ENCODE assay signal across 17 cellular contexts in genomic region chr14:101839661-101840060, GRCh38.
DNase-seq lines count a peak whose midpoint lies in the region; ATAC-seq, FAIRE-seq and TF ChIP-seq lines count a peak whose summit lies in the region.
"Had no signal": no experiment of that assay in that cellular context is flagged by ENCODE, and none has a peak within 500 bp of the region (broad histone marks: within the 10 kb centered on the region; RNA-seq: fewer than 3 reads in every experiment).

No MANE protein-coding gene starts in this region.

- TF ChIP-seq CTCF in OCI-LY3 (IDR thresholded peaks at IDR 0.05; ENCODE audit: low read depth, low read length) (no peak), MM.1S (IDR thresholded peaks at IDR 0.05; ENCODE audit: low read length) (no peak), right atrium auricular region (IDR thresholded peaks at IDR 0.05) (no peak)

- H3K9ac ChIP-seq in OCI-LY3 (ENCODE audit: low read length) (peak overlapping the region; percentile 23; the same call in 1 of the 2 replicates), MM.1S (ENCODE audit: low read length) (no peak overlapping the region)

- H3F3A ChIP-seq in MM.1S (ENCODE audit: insufficient read depth, low read length), result peaks cover 3% of the 10 kb centered on the region; the same call in 1 of the 2 replicates

- H3K79me2 ChIP-seq in OCI-LY3 (ENCODE audit: low read length) (peaks cover 56% of the 10 kb centered on the region), MM.1S (ENCODE audit: low read length) (peaks cover 69% of the 10 kb centered on the region)

- H3K4me2 ChIP-seq in OCI-LY3 (ENCODE audit: low read length) (peak overlapping the region; percentile 68), MM.1S (ENCODE audit: low read depth, low read length) (no peak overlapping the region)
- H3K4me2 ChIP-seq: PC-9 had no signal

- no peaks in the 10 kb centered on the region for H3K9me3 Mint-ChIP-seq in activated naive CD4-positive, alpha-beta T cell treated with anti-CD3 and anti-CD28 coated beads for 36 hours
- H3K9me3 Mint-ChIP-seq in dendritic cell treated with granulocyte-macrophage colony-stimulating factor and Interleukin-4, amounts not matched to agents 40 ng/mL and 50 ng/mL, for 4 days, result no peaks in the 10 kb centered on the region
- no peaks in the 10 kb centered on the region for H3K9me3 Mint-ChIP-seq in stimulated activated memory B cell treated with anti-CD40 and anti-IgM and Interleukin-4, amounts not matched to agents 10 μg/mL and 1 μg/mL and 100 μg/mL, for 72 hours

- peaks cover 12% of the 10 kb centered on the region for H3K36me3 Mint-ChIP-seq in activated naive CD4-positive, alpha-beta T cell treated with anti-CD3 and anti-CD28 coated beads for 36 hours (ENCODE audit: low read depth)
- peaks cover 70% of the 10 kb centered on the region for H3K36me3 Mint-ChIP-seq in dendritic cell treated with granulocyte-macrophage colony-stimulating factor and Interleukin-4, amounts not matched to agents 40 ng/mL and 50 ng/mL, for 4 days (ENCODE audit: low read depth)
- peaks cover 15% of the 10 kb centered on the region for H3K36me3 Mint-ChIP-seq in stimulated activated memory B cell treated with anti-CD40 and anti-IgM and Interleukin-4, amounts not matched to agents 10 μg/mL and 1 μg/mL and 100 μg/mL, for 72 hours

- peak overlapping the region; percentile 32 for H3K27ac ChIP-seq in OCI-LY3 (ENCODE audit: low read length)
- H3K27ac ChIP-seq in MM.1S (ENCODE audit: low read length), result no peak overlapping the region
- no peak overlapping the region for H3K27ac ChIP-seq in right atrium auricular region
- H3K27ac ChIP-seq: cardiac muscle cell, PC-9 had no signal

- H3K4me3 ChIP-seq in OCI-LY3 (ENCODE audit: low read length) (peak overlapping the region; percentile 15; the same call in 1 of the 2 replicates), MM.1S (ENCODE audit: low read length) (no peak overlapping the region), right atrium auricular region (no peak overlapping the region)
- H3K4me3 ChIP-seq: cardiac muscle cell, PC-9 had no signal

- H3K4me3 Mint-ChIP-seq in activated naive CD4-positive, alpha-beta T cell treated with anti-CD3 and anti-CD28 coated beads for 36 hours, result no peak overlapping the region
- no peak overlapping the region for H3K4me3 Mint-ChIP-seq in dendritic cell treated with granulocyte-macrophage colony-stimulating factor and Interleukin-4, amounts not matched to agents 40 ng/mL and 50 ng/mL, for 4 days
- peak overlapping the region; percentile 67 for H3K4me3 Mint-ChIP-seq in stimulated activated memory B cell treated with anti-CD40 and anti-IgM and Interleukin-4, amounts not matched to agents 10 μg/mL and 1 μg/mL and 100 μg/mL, for 72 hours

- DNase-seq in activated naive CD4-positive, alpha-beta T cell treated with anti-CD3 and anti-CD28 coated beads for 36 hours, result no peak
- no peak for DNase-seq in activated naive CD4-positive, alpha-beta T cell treated with Interleukin-2 at 50 U/mL for 16 hours
- DNase-seq in frontal cortex (ENCODE audit: low spot score in 2 of 2) (no peak), MM.1S (no peak), right atrium auricular region (ENCODE audit: low spot score) (no peak)
- DNase-seq: activated gamma-delta T cell, foreskin fibroblast, mammary epithelial cell, NCI-H1694 treated with DMSO at 0.1 percent for 48 hours, NCI-H446 treated with DMSO at 0.1 percent for 48 hours, nucleus accumbens, PC-9 had no signal

- H2AFZ ChIP-seq in OCI-LY3 (ENCODE audit: low read depth, low read length) (no peak overlapping the region), MM.1S (ENCODE audit: low read length) (no peak overlapping the region)
- H2AFZ ChIP-seq: PC-9 had no signal

- H4K20me1 ChIP-seq in OCI-LY3 (ENCODE audit: insufficient read depth, low read length), result peaks cover 9% of the 10 kb centered on the region; the same call in 1 of the 2 replicates
- H4K20me1 ChIP-seq in MM.1S (ENCODE audit: insufficient read depth, low read length), result no peaks in the 10 kb centered on the region

- peaks cover 4% of the 10 kb centered on the region for H3K36me3 ChIP-seq in OCI-LY3 (replicated peaks; ENCODE audit: low read depth, low read length)
- no peaks in the 10 kb centered on the region for H3K36me3 ChIP-seq in MM.1S (replicated peaks; ENCODE audit: insufficient read depth, low read length)
- H3K36me3 ChIP-seq in right atrium auricular region, result no peaks in the 10 kb centered on the region
- H3K36me3 ChIP-seq: cardiac muscle cell had no signal

- H3K9me3 ChIP-seq in OCI-LY3 (ENCODE audit: insufficient read depth, low read length) (no peaks in the 10 kb centered on the region), MM.1S (replicated peaks; ENCODE audit: insufficient read depth, low read length) (no peaks in the 10 kb centered on the region), right atrium auricular region (no peaks in the 10 kb centered on the region)

- H3K27ac Mint-ChIP-seq in activated naive CD4-positive, alpha-beta T cell treated with anti-CD3 and anti-CD28 coated beads for 36 hours, result peak overlapping the region; percentile 77
- H3K27ac Mint-ChIP-seq in dendritic cell treated with granulocyte-macrophage colony-stimulating factor and Interleukin-4, amounts not matched to agents 40 ng/mL and 50 ng/mL, for 4 days, result peak overlapping the region; percentile 43
- peak overlapping the region; percentile 89 for H3K27ac Mint-ChIP-seq in stimulated activated memory B cell treated with anti-CD40 and anti-IgM and Interleukin-4, amounts not matched to agents 10 μg/mL and 1 μg/mL and 100 μg/mL, for 72 hours

- H3K4me1 Mint-ChIP-seq in activated naive CD4-positive, alpha-beta T cell treated with anti-CD3 and anti-CD28 coated beads for 36 hours (ENCODE audit: low read depth), result peaks cover 86% of the 10 kb centered on the region
- H3K4me1 Mint-ChIP-seq in dendritic cell treated with granulocyte-macrophage colony-stimulating factor and Interleukin-4, amounts not matched to agents 40 ng/mL and 50 ng/mL, for 4 days (ENCODE audit: low read depth), result peaks cover 56% of the 10 kb centered on the region
- H3K4me1 Mint-ChIP-seq in stimulated activated memory B cell treated with anti-CD40 and anti-IgM and Interleukin-4, amounts not matched to agents 10 μg/mL and 1 μg/mL and 100 μg/mL, for 72 hours, result peaks cover 97% of the 10 kb centered on the region

- H3K4me1 ChIP-seq in OCI-LY3 (ENCODE audit: low read length) (peaks cover 62% of the 10 kb centered on the region), MM.1S (ENCODE audit: low read length) (peaks cover 10% of the 10 kb centered on the region; the same call in 1 of the 2 replicates), right atrium auricular region (peaks cover 0 to 57% of the 10 kb centered on the region in 2 donors)

- no peaks in the 10 kb centered on the region for H3K27me3 ChIP-seq in OCI-LY3 (ENCODE audit: low read depth, low read length)
- H3K27me3 ChIP-seq in MM.1S (replicated peaks; ENCODE audit: insufficient read depth, low read length), result no peaks in the 10 kb centered on the region
- no peaks in the 10 kb centered on the region for H3K27me3 ChIP-seq in right atrium auricular region
- H3K27me3 ChIP-seq: cardiac muscle cell had no signal

- H3K27me3 Mint-ChIP-seq in activated naive CD4-positive, alpha-beta T cell treated with anti-CD3 and anti-CD28 coated beads for 36 hours (ENCODE audit: low read depth), result no peaks in the 10 kb centered on the region
- no peaks in the 10 kb centered on the region for H3K27me3 Mint-ChIP-seq in dendritic cell treated with granulocyte-macrophage colony-stimulating factor and Interleukin-4, amounts not matched to agents 40 ng/mL and 50 ng/mL, for 4 days
- no peaks in the 10 kb centered on the region for H3K27me3 Mint-ChIP-seq in stimulated activated memory B cell treated with anti-CD40 and anti-IgM and Interleukin-4, amounts not matched to agents 10 μg/mL and 1 μg/mL and 100 μg/mL, for 72 hours

- H3K9me2 ChIP-seq in MM.1S (replicated peaks; ENCODE audit: insufficient read depth, low read length), result no peaks in the 10 kb centered on the region

- CTCF ChIA-PET in activated naive CD4-positive, alpha-beta T cell treated with anti-CD3 and anti-CD28 coated beads for 36 hours (lab: Charles Lee), result interaction anchor here (0.6 kb wide), 2 partner anchors 12 to 63 kb away, joined by 3 to 5 read pairs; no protein-coding TSS in a partner anchor

- no peak for FAIRE-seq in frontal cortex (lab: Jason Lieb, UNC)
- FAIRE-seq: endometrium had no signal

- no peak for ATAC-seq in stimulated activated memory B cell treated with anti-CD40 and anti-IgM and Interleukin-4, amounts not matched to agents 10 μg/mL and 1 μg/mL and 100 μg/mL, for 72 hours

- intact Hi-C loops in activated naive CD4-positive, alpha-beta T cell treated with anti-CD3 and anti-CD28 coated beads for 36 hours (cut with micrococcal nuclease), result loop anchor here (1.0 kb wide), 3 partner anchors 16 to 132 kb away; no protein-coding TSS in a partner anchor
- intact Hi-C loops in dendritic cell treated with granulocyte-macrophage colony-stimulating factor and Interleukin-4, amounts not matched to agents 40 ng/mL and 50 ng/mL, for 4 days (cut with micrococcal nuclease), result loop anchor here (5.0 kb wide), 1 partner anchor 38 kb away; no protein-coding TSS in a partner anchor
